10 cellular contexts compared by ENCODE assay signal in genomic region chr9:96646081-96646991, GRCh38. TPM values are rescaled to one million over a fixed set of nuclear protein-coding genes. Genes with fewer than 3 reads are reported as not detected.
DNase-seq lines count a peak whose midpoint lies in the region; ATAC-seq and TF ChIP-seq lines count a peak whose summit lies in the region.
"Had no signal": no experiment of that assay in that cellular context is flagged by ENCODE, and none has a peak within 500 bp of the region (broad histone marks: within the 10 kb centered on the region; RNA-seq: fewer than 3 reads in every experiment).

No MANE protein-coding gene starts in this region.

- no peak for TF ChIP-seq CTCF in cardiac fibroblast (IDR thresholded peaks at IDR 0.05; ENCODE audit: low read depth, low read length)

- H3K4me1 Mint-ChIP-seq in activated T-cell treated with anti-CD3 and anti-CD28 coated beads, Interleukin-2, amount 50 U/mL, for 24 hours (ENCODE audit: low read depth), result peaks cover 3% of the 10 kb centered on the region

- ATAC-seq in HG02870 (IDR thresholded peaks at IDR 0.05; ENCODE audit: unreplicated experiment) (no peak), HG03108 (IDR thresholded peaks at IDR 0.05; ENCODE audit: unreplicated experiment) (no peak)

- in situ Hi-C loops in KBM-7 (cut with MboI; ENCODE audit: low pct_unique_long_range_greater_than_20kb, low sequenced_read_pairs), result loop anchor here (25.0 kb wide), 1 partner anchor 209 kb away; no protein-coding TSS in a partner anchor

- H3K36me3 Mint-ChIP-seq in activated T-cell treated with anti-CD3 and anti-CD28 coated beads, Interleukin-2, amount 50 U/mL, for 24 hours (ENCODE audit: low read depth), result peaks cover 60% of the 10 kb centered on the region

- H3K4me3 ChIP-seq in cardiac fibroblast (replicated peaks in 1 of 2; ENCODE audit: low read depth in 2 of 2, low read length in 2 of 2), result no peak overlapping the region

- peak; percentile 81 for DNase-seq in AG08395 (ENCODE audit: low spot score)
- DNase-seq in KBM-7, result peak; percentile 73
- DNase-seq in cardiac fibroblast (ENCODE audit: low read depth in 2 of 2), result peak; percentile 64 to 67
- DNase-seq in mucosa of gallbladder (ENCODE audit: low spot score), result peak; percentile 18
- DNase-seq in activated T-cell treated with anti-CD3 and anti-CD28 coated beads, Interleukin-2, amount 50 U/mL, for 24 hours, result no peak
- no peak for DNase-seq in RKO (ENCODE audit: low spot score)
- DNase-seq: DMS153; effector CD4-positive, alpha-beta T cell had no signal

- no peak overlapping the region for H3K27ac Mint-ChIP-seq in activated T-cell treated with anti-CD3 and anti-CD28 coated beads, Interleukin-2, amount 50 U/mL, for 24 hours

- H3K4me3 Mint-ChIP-seq in activated T-cell treated with anti-CD3 and anti-CD28 coated beads, Interleukin-2, amount 50 U/mL, for 24 hours, result no peak overlapping the region

- H3K9me3 Mint-ChIP-seq in activated T-cell treated with anti-CD3 and anti-CD28 coated beads, Interleukin-2, amount 50 U/mL, for 24 hours, result no peaks in the 10 kb centered on the region

- H3K27me3 Mint-ChIP-seq in activated T-cell treated with anti-CD3 and anti-CD28 coated beads, Interleukin-2, amount 50 U/mL, for 24 hours, result no peaks in the 10 kb centered on the region

RNA-seq across cellular contexts. Expression of gene PRXL2C, which starts 8.8 kb away (rescaled TPM):
- total RNA-seq in mucosa of gallbladder, result 11.5 TPM

RNA-seq across cellular contexts. Expression of gene CDC14B, which starts 26.7 kb away (rescaled TPM):
- 24.7 TPM for total RNA-seq in mucosa of gallbladder

Comparison
In these comparisons a context has a peak if more than half of its experiments do, and no peak if none do; other contexts are left out.
1. DNase-seq: peak in AG08395 (single experiment), KBM-7 (single experiment), cardiac fibroblast (2 of 2) and mucosa of gallbladder (single experiment); none in activated T-cell treated with anti-CD3 and anti-CD28 coated beads, Interleukin-2, amount 50 U/mL, for 24 hours (single experiment) and RKO (single experiment).